ENCODE assay signal across 24 cellular contexts in genomic region chr1:174746024-174746808, GRCh38.
DNase-seq lines count a peak whose midpoint lies in the region; ATAC-seq, FAIRE-seq and TF ChIP-seq lines count a peak whose summit lies in the region.
"Had no signal": no experiment of that assay in that cellular context is flagged by ENCODE, and none has a peak within 500 bp of the region (broad histone marks: within the 10 kb centered on the region; RNA-seq: fewer than 3 reads in every experiment).

No MANE protein-coding gene starts in this region.

- TF ChIP-seq CTCF in D721Med (IDR thresholded peaks at IDR 0.05; ENCODE audit: insufficient read depth, missing control alignments) (no peak), WERI-Rb-1 (IDR thresholded peaks at IDR 0.05; ENCODE audit: low read depth, low read length) (no peak), left ventricle myocardium inferior (IDR thresholded peaks at IDR 0.05; ENCODE audit: borderline replicate concordance) (no peak)

- intact Hi-C loops in left ventricle myocardium inferior (cut with micrococcal nuclease) = no loop called here

- peak; percentile 48 for FAIRE-seq in D721Med (lab: Jason Lieb, UNC)
- FAIRE-seq: colon, frontal cortex, G401.6 had no signal

- no peak for ATAC-seq in HG03196 (IDR thresholded peaks at IDR 0.05; ENCODE audit: unreplicated experiment)
- no peak for ATAC-seq in HG02938 (IDR thresholded peaks at IDR 0.05; ENCODE audit: unreplicated experiment)
- ATAC-seq: activated T-cell treated with anti-CD3 and anti-CD28 coated beads, Interleukin-2, amount 50 U/mL, for 4 hours; left lung; natural killer cell treated with Interleukin-12 subunit alpha and Interleukin-12 subunit beta and Interleukin-15 and Interleukin-18, amount 100 ng/mL, for 72 hours; sciatic nerve; T-cell had no signal

- H3K9me3 ChIP-seq in WERI-Rb-1 (ENCODE audit: severe bottlenecking) (no peaks in the 10 kb centered on the region), left ventricle myocardium inferior (replicated peaks) (no peaks in the 10 kb centered on the region)
- H3K9me3 ChIP-seq: esophagus muscularis mucosa, left lung, thyroid gland had no signal

- H3K27me3 ChIP-seq in WERI-Rb-1 (ENCODE audit: insufficient read depth, low read depth, severe bottlenecking) (no peaks in the 10 kb centered on the region), left ventricle myocardium inferior (ENCODE audit: low read depth) (no peaks in the 10 kb centered on the region)
- H3K27me3 ChIP-seq: brain microvascular endothelial cell, esophagus muscularis mucosa, left lung, thyroid gland had no signal

- H3K27ac ChIP-seq in WERI-Rb-1 (peak overlapping the region; percentile 31; the same call in 1 of the 2 replicates), left ventricle myocardium inferior (replicated peaks) (peak overlapping the region; percentile 39)
- H3K27ac ChIP-seq: brain microvascular endothelial cell, esophagus muscularis mucosa, left lung, thyroid gland had no signal

- H3K4me1 ChIP-seq in left ventricle myocardium inferior = peaks cover 29% of the 10 kb centered on the region
- H3K4me1 ChIP-seq: thyroid gland had no signal

- DNase-seq in D721Med (ENCODE audit: insufficient read length, low spot score) (no peak), NCI-H524 (lab: John Stamatoyannopoulos, UW) (peak; percentile 85 to 88), WERI-Rb-1 (no peak), left ventricle myocardium inferior (no peak), NCI-H510A treated with DMSO at 0.1 percent for 48 hours (lab: John Stamatoyannopoulos, UW) (no peak)
- DNase-seq: activated CD4-positive, alpha-beta T cell treated with anti-CD3 and anti-CD28 coated beads, Interleukin-2, amount 10 ng/mL, durations not matched to agents 24 days and 14 days; activated T-cell treated with anti-CD3 and anti-CD28 coated beads, Interleukin-2, amount 50 U/mL, for 4 hours; brain microvascular endothelial cell; effector memory CD4-positive, alpha-beta T cell; left lung; midbrain; NCI-H526 treated with DMSO at 0.1 percent for 48 hours; SHP77; stimulated activated CD4-positive, alpha-beta T cell treated with anti-CD3 and anti-CD28 coated beads, Interleukin-15, amount 100 ng/mL, for 24 hours; T-cell; thyroid gland had no signal

- H3K36me3 ChIP-seq in WERI-Rb-1 = no peaks in the 10 kb centered on the region
- H3K36me3 ChIP-seq in left ventricle myocardium inferior = no peaks in the 10 kb centered on the region
- H3K36me3 ChIP-seq: brain microvascular endothelial cell, esophagus muscularis mucosa, left lung, thyroid gland had no signal

- H3K4me3 ChIP-seq in WERI-Rb-1 (ENCODE audit: low read depth, low read length) (no peak overlapping the region), left ventricle myocardium inferior (no peak overlapping the region)
- H3K4me3 ChIP-seq: esophagus muscularis mucosa, left lung, thyroid gland had no signal

Comparison
In these comparisons a context has a peak if more than half of its experiments do, and no peak if none do; other contexts are left out.
1. DNase-seq: peak in NCI-H524 (2 of 2); none in D721Med (single experiment), WERI-Rb-1 (single experiment), left ventricle myocardium inferior (single experiment) and NCI-H510A treated with DMSO at 0.1 percent for 48 hours (single experiment).